Comparison of ENCODE assay signal across 34 cellular contexts in the genomic region with DNA sequence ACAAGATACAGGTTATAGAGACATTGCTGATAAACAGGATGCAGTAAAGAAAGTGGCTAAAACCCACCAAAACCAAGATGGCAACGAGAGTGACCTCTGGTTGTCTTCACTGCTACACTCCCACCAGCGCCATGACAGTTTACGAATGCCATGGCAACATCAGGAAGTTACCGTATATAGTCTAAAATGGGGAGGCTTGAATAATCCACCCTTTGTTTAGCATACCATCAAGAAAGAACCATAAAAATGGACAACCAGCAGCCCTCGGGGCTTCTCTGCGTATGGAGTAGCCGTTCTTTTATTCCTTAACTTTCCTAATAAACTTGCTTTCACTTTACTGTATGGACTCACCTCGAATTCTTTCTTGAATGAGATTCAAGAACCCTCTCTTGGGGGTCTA. TPM values are rescaled to one million over a fixed set of nuclear protein-coding genes. Genes with fewer than 3 reads are reported as not detected.
"Had no signal": no experiment of that assay in that cellular context is flagged by ENCODE, and none has a peak within 500 bp of the region (broad histone marks: within the 10 kb centered on the region; RNA-seq: fewer than 3 reads in every experiment).

No MANE protein-coding gene starts in this region.

- H3K27me3 ChIP-seq: adrenal gland, body of pancreas had no signal

- H3K9me3 ChIP-seq: adrenal gland, body of pancreas, esophagus squamous epithelium had no signal

- FAIRE-seq: colon, endometrium, endothelial cell of umbilical vein, frontal cortex had no signal

- H3K4me1 ChIP-seq: adrenal gland, body of pancreas, esophagus squamous epithelium had no signal

- DNase-seq: activated B cell treated with CpG ODN at 0.5 μM for 24 hours; activated CD4-positive, alpha-beta memory T cell treated with anti-CD3 and anti-CD28 coated beads for 36 hours; activated CD4-positive, alpha-beta T cell treated with anti-CD3 and anti-CD28 coated beads for 36 hours; activated CD4-positive, alpha-beta T cell treated with anti-CD3 and anti-CD28 coated beads, Interleukin-2, amount 10 ng/mL, durations not matched to agents 24 days and 14 days; activated CD8-positive, alpha-beta memory T cell treated with anti-CD3 and anti-CD28 coated beads, Interleukin-2, amount 10 ng/mL, durations not matched to agents 7 days and 5 days; activated CD8-positive, alpha-beta memory T cell treated with anti-CD3 and anti-CD28 coated beads, Interleukin-2, amount 50 U/mL, for 4 hours; activated CD8-positive, alpha-beta T cell treated with anti-CD3 and anti-CD28 coated beads, Interleukin-2, amount 10 ng/mL, durations not matched to agents 7 days and 5 days; activated effector memory CD4-positive, alpha-beta T cell treated with anti-CD3 and anti-CD28 coated beads, Interleukin-2, amount 50 U/mL, for 16 hours; activated naive CD4-positive, alpha-beta T cell treated with anti-CD3 and anti-CD28 coated beads for 36 hours; activated naive CD8-positive, alpha-beta T cell treated with anti-CD3 and anti-CD28 coated beads for 36 hours; activated naive CD8-positive, alpha-beta T cell treated with anti-CD3 and anti-CD28 coated beads, Interleukin-2, amount 50 U/mL, for 24 hours; activated T-cell treated with anti-CD3 and anti-CD28 coated beads, Interleukin-2, amount 50 U/mL, for 1 hour; activated T-cell treated with anti-CD3 and anti-CD28 coated beads, Interleukin-2, amount 50 U/mL, for 72 hours; adrenal gland; amygdala; aorta; body of pancreas; caudate nucleus; cortex of kidney; dermis blood vessel endothelial cell; effector CD4-positive, alpha-beta T cell; esophagus squamous epithelium; head of caudate nucleus; T-helper 1 cell; T-helper 17 cell; T1000; WERI-Rb-1 had no signal

- H3K27ac ChIP-seq: adrenal gland, body of pancreas, epithelial cell of prostate, esophagus squamous epithelium, WERI-Rb-1 had no signal

- H3K36me3 ChIP-seq: adrenal gland, esophagus squamous epithelium, WERI-Rb-1 had no signal

- ATAC-seq: activated CD4-positive, alpha-beta T cell treated with anti-CD3 and anti-CD28 coated beads for 36 hours; activated CD4-positive, CD25-positive, alpha-beta regulatory T cell treated with anti-CD3 and anti-CD28 coated beads, Interleukin-2, amount 50 U/mL, for 24 hours; activated CD8-positive, alpha-beta memory T cell treated with anti-CD3 and anti-CD28 coated beads, Interleukin-2, amount 10 ng/mL, durations not matched to agents 7 days and 5 days; activated CD8-positive, alpha-beta T cell treated with anti-CD3 and anti-CD28 coated beads, Interleukin-2, amount 10 ng/mL, durations not matched to agents 7 days and 5 days; activated naive CD8-positive, alpha-beta T cell treated with anti-CD3 and anti-CD28 coated beads, Interleukin-2, amount 50 U/mL, for 24 hours; activated T-cell treated with anti-CD3 and anti-CD28 coated beads, Interleukin-2, amount 50 U/mL, for 72 hours; body of pancreas; T-helper 17 cell had no signal

- H3K4me3 ChIP-seq: adrenal gland, body of pancreas, esophagus squamous epithelium had no signal

RNA-seq across cellular contexts. Expression of a gene that starts 21.7 kb away (rescaled TPM):
- total RNA-seq: activated B cell treated with CpG ODN at 0.5 μM for 24 hours; activated CD4-positive, alpha-beta memory T cell treated with anti-CD3 and anti-CD28 coated beads for 36 hours; activated CD4-positive, alpha-beta T cell treated with anti-CD3 and anti-CD28 coated beads for 36 hours; activated CD4-positive, alpha-beta T cell treated with anti-CD3 and anti-CD28 coated beads, Interleukin-2, amount 10 ng/mL, durations not matched to agents 24 days and 14 days; activated CD8-positive, alpha-beta memory T cell treated with anti-CD3 and anti-CD28 coated beads for 36 hours; activated CD8-positive, alpha-beta memory T cell treated with anti-CD3 and anti-CD28 coated beads, Interleukin-2, amount 10 ng/mL, durations not matched to agents 7 days and 5 days; activated CD8-positive, alpha-beta T cell treated with anti-CD3 and anti-CD28 coated beads, Interleukin-2, amount 10 ng/mL, durations not matched to agents 7 days and 5 days; activated naive CD4-positive, alpha-beta T cell treated with anti-CD3 and anti-CD28 coated beads for 36 hours; activated naive CD8-positive, alpha-beta T cell treated with anti-CD3 and anti-CD28 coated beads for 36 hours; activated T-cell treated with anti-CD3 and anti-CD28 coated beads, Interleukin-2, amount 50 U/mL, for 72 hours; T-helper 17 cell had no signal
